In the genomic region with DNA sequence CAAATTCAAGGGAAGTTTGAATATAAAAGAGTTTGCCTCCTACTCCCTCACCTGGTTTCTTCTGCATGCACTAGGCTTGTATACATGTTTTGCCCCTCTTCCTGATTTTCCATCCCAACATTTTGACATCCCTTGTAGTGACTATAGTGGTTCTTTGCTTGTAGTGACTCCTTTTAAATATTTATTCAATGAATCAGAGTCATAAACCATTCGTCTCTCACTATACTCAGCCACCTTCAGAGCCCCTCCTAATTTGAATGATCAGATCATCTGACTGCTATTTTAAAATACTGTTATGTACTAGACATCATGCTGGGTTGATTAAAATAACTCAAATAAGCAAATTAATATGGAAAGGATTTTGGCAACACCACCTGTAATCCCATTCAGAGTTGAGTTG, we compare ENCODE assay signal across 30 cellular contexts.
"Had no signal": no experiment of that assay in that cellular context is flagged by ENCODE, and none has a peak within 500 bp of the region (broad histone marks: within the 10 kb centered on the region; RNA-seq: fewer than 3 reads in every experiment).

No MANE protein-coding gene starts in this region.

- H3K27ac Mint-ChIP-seq: immature natural killer cell; naive thymus-derived CD4-positive, alpha-beta T cell; stimulated activated naive B cell treated with anti-CD40 and anti-IgM and Interleukin-4, amounts not matched to agents 10 μg/mL and 1 μg/mL and 100 μg/mL, for 72 hours had no signal

- ATAC-seq: mucosa of descending colon; naive thymus-derived CD4-positive, alpha-beta T cell; pancreas; right cardiac atrium; sciatic nerve; stimulated activated naive B cell treated with anti-CD40 and anti-IgM and Interleukin-4, amounts not matched to agents 10 μg/mL and 1 μg/mL and 100 μg/mL, for 72 hours; stimulated activated naive CD8-positive, alpha-beta T cell treated with anti-CD3 and anti-CD28 coated beads, Interleukin-15, Interleukin-2, amounts not matched to agents 100 U/mL and 50 U/mL, for 24 hours had no signal

- H3K36me3 ChIP-seq: left ventricle myocardium inferior, pancreas, prostate gland, stomach, thyroid gland, transverse colon, upper lobe of left lung, vagina had no signal

- H3K4me1 ChIP-seq: left ventricle myocardium inferior, pancreas, prostate gland, testis, thyroid gland, transverse colon, upper lobe of left lung, vagina had no signal

- H3K36me3 Mint-ChIP-seq: immature natural killer cell; naive thymus-derived CD4-positive, alpha-beta T cell; stimulated activated naive B cell treated with anti-CD40 and anti-IgM and Interleukin-4, amounts not matched to agents 10 μg/mL and 1 μg/mL and 100 μg/mL, for 72 hours had no signal

- H3K9me3 ChIP-seq: left ventricle myocardium inferior, mucosa of descending colon, pancreas, prostate gland, stomach, testis, thyroid gland, transverse colon, upper lobe of left lung, vagina had no signal

- H3K27me3 Mint-ChIP-seq: naive thymus-derived CD4-positive, alpha-beta T cell; stimulated activated naive B cell treated with anti-CD40 and anti-IgM and Interleukin-4, amounts not matched to agents 10 μg/mL and 1 μg/mL and 100 μg/mL, for 72 hours had no signal

- H3K27ac ChIP-seq: left ventricle myocardium inferior, pancreas, prostate gland, skin epidermis, stomach, testis, thyroid gland, transverse colon, upper lobe of left lung, vagina had no signal

- H3K4me3 Mint-ChIP-seq: immature natural killer cell; naive thymus-derived CD4-positive, alpha-beta T cell; nephron; neural crest cell; stimulated activated naive B cell treated with anti-CD40 and anti-IgM and Interleukin-4, amounts not matched to agents 10 μg/mL and 1 μg/mL and 100 μg/mL, for 72 hours had no signal

- H3K27me3 ChIP-seq: pancreas, stomach, testis, thyroid gland, transverse colon, upper lobe of left lung, vagina had no signal

- H3K9me3 Mint-ChIP-seq: nephron, neural crest cell had no signal

- DNase-seq: hypothalamus; immature natural killer cell; left ventricle myocardium inferior; midbrain; mucosa of descending colon; naive thymus-derived CD4-positive, alpha-beta T cell; nucleus accumbens; pancreas; posterior cingulate gyrus; retina; right cardiac atrium; stimulated activated CD4-positive, alpha-beta T cell treated with anti-CD3 and anti-CD28 coated beads, Interleukin-12 subunit alpha, Interleukin-12 subunit beta, amount 100 ng/mL, for 4 hours; stimulated activated CD4-positive, alpha-beta T cell treated with anti-CD3 and anti-CD28 coated beads, Interleukin-15, amount 100 ng/mL, for 24 hours; stimulated activated CD4-positive, alpha-beta T cell treated with anti-CD3 and anti-CD28 coated beads, Interleukin-2, amount 100 ng/mL, for 24 hours; stimulated activated CD4-positive, alpha-beta T cell treated with anti-CD3 and anti-CD28 coated beads, Interleukin-4, amount 100 ng/mL, for 1 hour; stimulated activated naive B cell treated with anti-CD40 and anti-IgM and Interleukin-4, amounts not matched to agents 10 μg/mL and 1 μg/mL and 100 μg/mL, for 72 hours; stimulated activated naive CD8-positive, alpha-beta T cell treated with anti-CD3 and anti-CD28 coated beads, Interleukin-15, Interleukin-2, amounts not matched to agents 100 U/mL and 50 U/mL, for 24 hours; stomach; testis; thyroid gland; transverse colon; upper lobe of left lung had no signal

- H3K4me3 ChIP-seq: left ventricle myocardium inferior, lung, mucosa of descending colon, pancreas, prostate gland, skin epidermis, stomach, testis, thyroid gland, transverse colon, upper lobe of left lung, vagina had no signal

- FAIRE-seq: islet of Langerhans, pancreas had no signal

- H3K4me1 Mint-ChIP-seq: immature natural killer cell; naive thymus-derived CD4-positive, alpha-beta T cell; stimulated activated naive B cell treated with anti-CD40 and anti-IgM and Interleukin-4, amounts not matched to agents 10 μg/mL and 1 μg/mL and 100 μg/mL, for 72 hours had no signal
